1 cellular context compared by ENCODE assay signal in genomic region chr11:126113515-126113957, GRCh38.
A peak's percentile ranks its signal among the peaks of the same experiment; 100 is the strongest.
TF ChIP-seq lines count a peak whose summit lies in the region.

No MANE protein-coding gene starts in this region.

TF ChIP-seq in HepG2, 621 proteins besides CTCF, POLR2A, EP300 and RAD21 (continued from another document and continues in another):
- TF ChIP-seq MTERF4 (CRISPR knock-in tag; IDR thresholded peaks at IDR 0.05) (no peak), GATAD2A (CRISPR knock-in tag; IDR thresholded peaks at IDR 0.05) (peak; percentile 47; the same call in 1 of the 2 replicates), ZSCAN5A (CRISPR knock-in tag; IDR thresholded peaks at IDR 0.05; ENCODE audit: borderline replicate concordance) (no peak), NCOA2 (CRISPR knock-in tag; IDR thresholded peaks at IDR 0.05) (0 out of 2 replicates have a peak, but pooled peaks have one; percentile 20), ZNF670 (CRISPR knock-in tag; IDR thresholded peaks at IDR 0.05; ENCODE audit: borderline replicate concordance) (no peak), ZNF496 (CRISPR knock-in tag; IDR thresholded peaks at IDR 0.05; ENCODE audit: insufficient replicate concordance) (no peak), ZNF17 (CRISPR knock-in tag; IDR thresholded peaks at IDR 0.05) (no peak), TEAD3 (CRISPR knock-in tag; optimal IDR thresholded peaks at IDR 0.05; ENCODE audit: borderline replicate concordance) (peak; percentile 24), SMAD1 (CRISPR knock-in tag; IDR thresholded peaks at IDR 0.05; ENCODE audit: borderline replicate concordance, low read depth) (no peak), HNRNPK (IDR thresholded peaks at IDR 0.05; ENCODE audit: low read depth, low read length, poor library complexity, severe bottlenecking) (no peak), TP53 (CRISPR knock-in tag; conservative IDR thresholded peaks at IDR 0.05) (no peak), CHD4 (IDR thresholded peaks at IDR 0.05; ENCODE audit: borderline replicate concordance, low read length) (no peak), DRAP1 (CRISPR knock-in tag; IDR thresholded peaks at IDR 0.05) (no peak), MAFF (IDR thresholded peaks at IDR 0.05; ENCODE audit: low read depth, low read length) (no peak), ZC3H4 (CRISPR knock-in tag; IDR thresholded peaks at IDR 0.05; ENCODE audit: borderline replicate concordance) (no peak), THRA (CRISPR knock-in tag; IDR thresholded peaks at IDR 0.05; ENCODE audit: borderline replicate concordance) (no peak), ZBTB40 (IDR thresholded peaks at IDR 0.05) (no peak), ZBTB40 (CRISPR knock-in tag; IDR thresholded peaks at IDR 0.05) (no peak), ZNF34 (CRISPR knock-in tag; IDR thresholded peaks at IDR 0.05; ENCODE audit: borderline replicate concordance) (no peak), KAT2B (IDR thresholded peaks at IDR 0.05; ENCODE audit: borderline replicate concordance, low read depth, low read length) (no peak), DMAP1 (CRISPR knock-in tag; IDR thresholded peaks at IDR 0.05) (no peak), NR2F6 (IDR thresholded peaks at IDR 0.05) (no peak), NR2F6 (CRISPR knock-in tag; IDR thresholded peaks at IDR 0.05) (no peak; the same call in 1 of the 2 replicates), USF2 (IDR thresholded peaks at IDR 0.05; ENCODE audit: low read depth, low read length) (peak; percentile 69), USF2 (CRISPR knock-in tag; IDR thresholded peaks at IDR 0.05; ENCODE audit: borderline replicate concordance) (no peak), KLF9 (CRISPR knock-in tag; IDR thresholded peaks at IDR 0.05; ENCODE audit: low read depth) (no peak), ZNF609 (CRISPR knock-in tag; IDR thresholded peaks at IDR 0.05; ENCODE audit: borderline replicate concordance) (no peak), MNT (IDR thresholded peaks at IDR 0.05) (0 out of 2 replicates have a peak, but pooled peaks have one; percentile 48), PLSCR1 (CRISPR knock-in tag; IDR thresholded peaks at IDR 0.05; ENCODE audit: borderline replicate concordance) (no peak)
